Comparison of ENCODE assay signal across 9 cellular contexts in the genomic region with DNA sequence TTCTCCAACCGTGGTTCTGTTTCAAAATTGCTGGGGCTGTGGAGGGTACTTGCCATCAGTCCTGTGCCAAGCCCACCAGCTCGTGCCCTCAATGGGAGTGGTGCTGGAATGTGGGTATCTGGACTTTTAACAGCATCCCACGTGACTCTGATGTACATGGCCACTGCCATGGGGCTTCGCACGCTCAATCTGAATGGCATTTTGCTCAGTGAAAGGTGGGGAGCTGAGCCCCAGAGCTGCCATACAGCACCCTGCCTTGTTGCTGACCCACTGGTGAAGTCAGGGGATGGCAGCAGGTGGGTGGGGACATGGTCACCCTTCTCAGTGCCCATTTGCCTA. TPM values are rescaled to one million over a fixed set of nuclear protein-coding genes. Genes with fewer than 3 reads are reported as not detected.
A peak's percentile ranks its signal among the peaks of the same experiment; 100 is the strongest.
DNase-seq lines count a peak whose midpoint lies in the region; ATAC-seq, FAIRE-seq and TF ChIP-seq lines count a peak whose summit lies in the region.
"Had no signal": no experiment of that assay in that cellular context is flagged by ENCODE, and none has a peak within 500 bp of the region (broad histone marks: within the 10 kb centered on the region; RNA-seq: fewer than 3 reads in every experiment).

No MANE protein-coding gene starts in this region.

- TF ChIP-seq CTCF in K562 (IDR thresholded peaks at IDR 0.05 in 2 of 3, conservative IDR thresholded peaks at IDR 0.05 in 1 of 3; ENCODE audit: insufficient read depth in 2 of 3, low read depth in 1 of 3, low read length in 3 of 3) (no peak), mesothelial cell of epicardium (IDR thresholded peaks at IDR 0.05; ENCODE audit: unreplicated experiment) (no peak), upper lobe of right lung (IDR thresholded peaks at IDR 0.05) (no peak), testis (IDR thresholded peaks at IDR 0.05) (no peak)

- H3K9me3 ChIP-seq in K562 (replicated peaks; ENCODE audit: control insufficient read depth, insufficient read depth, low read depth, low read length): no peaks in the 10 kb centered on the region
- no peaks in the 10 kb centered on the region for H3K9me3 ChIP-seq in upper lobe of right lung
- no peaks in the 10 kb centered on the region for H3K9me3 ChIP-seq in testis
- H3K9me3 ChIP-seq: SK-N-SH had no signal

- 6% methylated on average over 4 of the region's 5 CpGs for WGBS in K562 (ENCODE audit: insufficient coverage, low coverage, missing lambda C conversion rate)
- 68 to 76% methylated on average over 4 to 5 of the region's 5 CpGs for WGBS in testis, 2 donors

- no peaks in the 10 kb centered on the region for H3K36me3 ChIP-seq in K562 (ENCODE audit: control insufficient read depth, insufficient read depth, low read length)
- H3K36me3 ChIP-seq in upper lobe of right lung: no peaks in the 10 kb centered on the region
- no peaks in the 10 kb centered on the region for H3K36me3 ChIP-seq in testis (ENCODE audit: low read depth, missing control alignments)

- H3K4me1 ChIP-seq in K562 (replicated peaks in 1 of 2; ENCODE audit: control insufficient read depth in 2 of 2, insufficient read depth in 2 of 2, low read length in 2 of 2) (peaks cover 0 to 11% of the 10 kb centered on the region in 2 experiments; a peak in 2 of 5 replicates), upper lobe of right lung (peaks cover 45% of the 10 kb centered on the region), testis (peaks cover 45% of the 10 kb centered on the region)

- H3K4me1 Mint-ChIP-seq in activated naive CD4-positive, alpha-beta T cell treated with anti-CD3 and anti-CD28 coated beads, Interleukin-2, amount 10 ng/mL, durations not matched to agents 7 days and 5 days: peaks cover 10% of the 10 kb centered on the region
- peaks cover 49% of the 10 kb centered on the region for H3K4me1 Mint-ChIP-seq in mesothelial cell of epicardium

- POLR2A ChIA-PET in K562 (lab: Yijun Ruan, JAX): no interaction called here

- in situ Hi-C loops in K562 (cut with MboI): no loop called here

- H3K4me3 Mint-ChIP-seq in activated naive CD4-positive, alpha-beta T cell treated with anti-CD3 and anti-CD28 coated beads, Interleukin-2, amount 10 ng/mL, durations not matched to agents 7 days and 5 days: peak overlapping the region; percentile 73
- H3K4me3 Mint-ChIP-seq in mesothelial cell of epicardium: peak overlapping the region; percentile 74

- no peaks in the 10 kb centered on the region for H3K9me1 ChIP-seq in K562 (ENCODE audit: control insufficient read depth, insufficient read depth, low read length)

- no peak for FAIRE-seq in K562 (lab: Jason Lieb, UNC)

- peaks cover 8% of the 10 kb centered on the region; the same call in 1 of the 2 replicates for H4K20me1 ChIP-seq in K562 (replicated peaks; ENCODE audit: control insufficient read depth, insufficient read depth, low read length)

- CTCF ChIA-PET in activated naive CD4-positive, alpha-beta T cell treated with anti-CD3 and anti-CD28 coated beads, Interleukin-2, amount 10 ng/mL, durations not matched to agents 7 days and 5 days (lab: Charles Lee): interaction anchor here (1.2 kb wide), 1 partner anchor 163 kb away, joined by 3 read pairs; no protein-coding TSS in a partner anchor
- CTCF ChIA-PET in K562 (lab: Yijun Ruan, JAX; ENCODE audit: low intra/inter-chr PET ratio): no interaction called here

- intact Hi-C loops in K562 (cut with micrococcal nuclease) (no loop called here), upper lobe of right lung (cut with DNase I) (no loop called here), testis (cut with DNase I; ENCODE audit: low total_unique reads) (no loop called here)

- no peak for DNase-seq in activated naive CD4-positive, alpha-beta T cell treated with anti-CD3 and anti-CD28 coated beads, Interleukin-2, amount 10 ng/mL, durations not matched to agents 7 days and 5 days
- no peak for DNase-seq in activated naive CD4-positive, alpha-beta T cell treated with anti-CD3 and anti-CD28 coated beads, Interleukin-2, amount 50 U/mL, for 16 hours
- no peak for DNase-seq in K562 (ENCODE audit: extremely low read depth in 1 of 4, low spot score in 3 of 4)
- DNase-seq in mesothelial cell of epicardium (ENCODE audit: low spot score in 2 of 2, unreplicated experiment in 2 of 2): no peak
- DNase-seq in upper lobe of right lung: no peak
- DNase-seq in testis: no peak
- no peak for DNase-seq in Kasumi-1 (lab: John Stamatoyannopoulos, UW)

- H3K27me3 ChIP-seq in K562 (ENCODE audit: control insufficient read depth in 2 of 2, insufficient read depth in 2 of 2, low read length in 2 of 2): peaks cover 28 to 72% of the 10 kb centered on the region in 2 experiments; a peak in 4 of 5 replicates
- peaks cover 5% of the 10 kb centered on the region for H3K27me3 ChIP-seq in upper lobe of right lung
- no peaks in the 10 kb centered on the region for H3K27me3 ChIP-seq in testis

- H3K27me3 Mint-ChIP-seq in activated naive CD4-positive, alpha-beta T cell treated with anti-CD3 and anti-CD28 coated beads, Interleukin-2, amount 10 ng/mL, durations not matched to agents 7 days and 5 days: peaks cover 61% of the 10 kb centered on the region
- H3K27me3 Mint-ChIP-seq in mesothelial cell of epicardium (ENCODE audit: low read depth): no peaks in the 10 kb centered on the region

- H3K27ac Mint-ChIP-seq in activated naive CD4-positive, alpha-beta T cell treated with anti-CD3 and anti-CD28 coated beads, Interleukin-2, amount 10 ng/mL, durations not matched to agents 7 days and 5 days: no peak overlapping the region
- H3K27ac Mint-ChIP-seq in mesothelial cell of epicardium: peak overlapping the region; percentile 89

- no peaks in the 10 kb centered on the region for H3K36me3 Mint-ChIP-seq in activated naive CD4-positive, alpha-beta T cell treated with anti-CD3 and anti-CD28 coated beads, Interleukin-2, amount 10 ng/mL, durations not matched to agents 7 days and 5 days
- H3K36me3 Mint-ChIP-seq in mesothelial cell of epicardium: no peaks in the 10 kb centered on the region

- H3K27ac ChIP-seq in K562 (ENCODE audit: extremely low read depth, low read depth, low read length): no peak overlapping the region
- peak overlapping the region; percentile 36 for H3K27ac ChIP-seq in upper lobe of right lung
- H3K27ac ChIP-seq in testis: no peak overlapping the region

- BruUV-seq in K562 (replicated peaks; lab: Mats Ljungman, UMichigan): no TSS peak

- TF ChIP-seq EP300 in K562 (IDR thresholded peaks at IDR 0.05; ENCODE audit: low read length): no peak

- no peak overlapping the region for H3K9ac ChIP-seq in K562 (ENCODE audit: insufficient read depth in 1 of 2, low read depth in 2 of 2, low read length in 2 of 2)
- H3K9ac ChIP-seq: SK-N-SH had no signal

- no peaks in the 10 kb centered on the region for H3K9me3 Mint-ChIP-seq in activated naive CD4-positive, alpha-beta T cell treated with anti-CD3 and anti-CD28 coated beads, Interleukin-2, amount 10 ng/mL, durations not matched to agents 7 days and 5 days
- H3K9me3 Mint-ChIP-seq in mesothelial cell of epicardium: no peaks in the 10 kb centered on the region

- no peak overlapping the region for H2AFZ ChIP-seq in K562 (ENCODE audit: low read depth, low read length)

- TF ChIP-seq POLR2A in K562 (conservative IDR thresholded peaks at IDR 0.05): no peak
- no peak for TF ChIP-seq POLR2A in testis (IDR thresholded peaks at IDR 0.05)

- H3K79me2 ChIP-seq in K562 (ENCODE audit: control insufficient read depth, insufficient read depth, low read length): no peaks in the 10 kb centered on the region

- no peak overlapping the region for H3K4me2 ChIP-seq in K562 (ENCODE audit: insufficient read depth, low read length)
- H3K4me2 ChIP-seq: SK-N-SH had no signal

- no peak overlapping the region for H3K4me3 ChIP-seq in K562
- H3K4me3 ChIP-seq in upper lobe of right lung: no peak overlapping the region
- H3K4me3 ChIP-seq in testis: no peak overlapping the region

- ATAC-seq in K562 (no peak), upper lobe of right lung (no peak), GM18873 (IDR thresholded peaks at IDR 0.05; ENCODE audit: low FRiP score, unreplicated experiment) (no peak)

- no peak for TF ChIP-seq RAD21 in K562 (CRISPR knock-in tag; conservative IDR thresholded peaks at IDR 0.05 in 1 of 2, IDR thresholded peaks at IDR 0.05 in 1 of 2)

RNA-seq across cellular contexts. Expression of gene SYNPO, which starts 16.6 kb away (rescaled TPM):
- 0.09 and 0.19 TPM in 2 replicates for total RNA-seq in K562 (2011; cell fraction: chromatin; rRNA removed; ENCODE audit: low replicate concordance)
- total RNA-seq in K562 (2011; cell fraction: nucleolus; rRNA removed): 0.13 and 0.17 TPM in 2 replicates
- 0.23 and 0.29 TPM in 2 replicates for total RNA-seq in K562 (2011; cell fraction: nucleoplasm; rRNA removed)
- total RNA-seq in K562 (2014; rRNA removed) (0.04 TPM in 1 of 2 replicates, not detected in the other), K562 (2014; rRNA removed; fragmentation: Illumina TruSeq; extraction: Trizol) (not detected in 2 replicates), K562 (2015; rRNA removed; fragmentation: Illumina TruSeq; extraction: Trizol) (not detected in 2 replicates), K562 (2021) (0.31 and 0.36 TPM in 2 replicates), mesothelial cell of epicardium (84.4 to 86.6 TPM (median 85.3 TPM) in 3 replicates), upper lobe of right lung (151 TPM), testis (10 to 100 TPM; 49.1 to 53.2 TPM)
- polyA plus RNA-seq in K562 (2011; rRNA removed) (0.03 and 0.05 TPM in 2 replicates), K562 (2014; fragmentation: Illumina TruSeq; extraction: Trizol) (0.03 and 0.10 TPM in 2 replicates), K562 (2014; fragmentation: Nextera tagmentation; extraction: Ambion mirVana) (under 1 TPM in 1 of 2 experiments, not detected in 1; 0.03 TPM), K562 (2014; rRNA removed) (0.01 TPM in 1 of 2 replicates, not detected in the other), testis (ENCODE audit: insufficient read depth, low read depth, low replicate concordance) (52.2 TPM)
- 0.31 and 0.44 TPM in 2 replicates for polyA plus RNA-seq in K562 (2011; cell fraction: cytosol; rRNA removed)
- 0.04 and 0.09 TPM in 2 replicates for polyA plus RNA-seq in K562 (2011; cell fraction: nucleus; rRNA removed)
- polyA plus RNA-seq in K562 (2012): 0.12 and 0.17 TPM in 2 replicates
- polyA minus RNA-seq in K562 (2011; rRNA and poly(A)+ RNA removed): 0.03 and 0.07 TPM in 2 replicates
- polyA minus RNA-seq in K562 (2011; cell fraction: cytosol; rRNA and poly(A)+ RNA removed): not detected in 2 replicates
- polyA minus RNA-seq in K562 (2011; cell fraction: nucleus; rRNA and poly(A)+ RNA removed): 0.11 and 0.13 TPM in 2 replicates

RNA-seq across cellular contexts. Expression of gene MYOZ3, which starts 37.2 kb away (rescaled TPM):
- not detected in 2 replicates for total RNA-seq in K562 (2011; cell fraction: chromatin; rRNA removed; ENCODE audit: low replicate concordance)
- not detected in 2 replicates for total RNA-seq in K562 (2011; cell fraction: nucleolus; rRNA removed)
- not detected in 2 replicates for total RNA-seq in K562 (2011; cell fraction: nucleoplasm; rRNA removed)
- total RNA-seq in K562 (2014; rRNA removed): not detected in 2 replicates
- not detected in 2 replicates for total RNA-seq in K562 (2014; rRNA removed; fragmentation: Illumina TruSeq; extraction: Trizol)
- not detected in 2 replicates for total RNA-seq in K562 (2015; rRNA removed; fragmentation: Illumina TruSeq; extraction: Trizol)
- total RNA-seq in K562 (2021): not detected in 2 replicates
- not detected in 2 replicates for polyA plus RNA-seq in K562 (2011; rRNA removed)
- polyA plus RNA-seq in K562 (2011; cell fraction: cytosol; rRNA removed): 0.01 TPM in 1 of 2 replicates, not detected in the other
- polyA plus RNA-seq in K562 (2011; cell fraction: nucleus; rRNA removed): not detected in 2 replicates
- not detected in 2 replicates for polyA plus RNA-seq in K562 (2012)
- not detected in 2 replicates for polyA plus RNA-seq in K562 (2014; fragmentation: Illumina TruSeq; extraction: Trizol)
- not detected for polyA plus RNA-seq in K562 (2014; fragmentation: Nextera tagmentation; extraction: Ambion mirVana)
- polyA plus RNA-seq in K562 (2014; rRNA removed): not detected in 2 replicates
- not detected in 2 replicates for polyA minus RNA-seq in K562 (2011; rRNA and poly(A)+ RNA removed)
- not detected in 2 replicates for polyA minus RNA-seq in K562 (2011; cell fraction: cytosol; rRNA and poly(A)+ RNA removed)
- polyA minus RNA-seq in K562 (2011; cell fraction: nucleus; rRNA and poly(A)+ RNA removed): not detected in 2 replicates
- 8.5 to 9.4 TPM (median 8.5 TPM) in 3 replicates for total RNA-seq in mesothelial cell of epicardium
- total RNA-seq in upper lobe of right lung: 1.7 TPM
- total RNA-seq in testis: 10 to 100 TPM; 12.0 to 12.7 TPM
- polyA plus RNA-seq in testis (ENCODE audit: insufficient read depth, low read depth, low replicate concordance): 10.4 TPM

Comparison
In these comparisons a context has a peak if more than half of its experiments do, and no peak if none do; other contexts are left out.
1. RNA of gene SYNPO, which starts 16.6 kb away (total RNA-seq): 151 TPM in upper lobe of right lung (single experiment), 84.4 to 86.6 TPM in mesothelial cell of epicardium and 49.1 to 53.2 TPM in testis; 0.04 to 0.36 TPM in K562; every median in the first group is over 10 times any median in the second.